17 cellular contexts compared by ENCODE assay signal in the genomic region with DNA sequence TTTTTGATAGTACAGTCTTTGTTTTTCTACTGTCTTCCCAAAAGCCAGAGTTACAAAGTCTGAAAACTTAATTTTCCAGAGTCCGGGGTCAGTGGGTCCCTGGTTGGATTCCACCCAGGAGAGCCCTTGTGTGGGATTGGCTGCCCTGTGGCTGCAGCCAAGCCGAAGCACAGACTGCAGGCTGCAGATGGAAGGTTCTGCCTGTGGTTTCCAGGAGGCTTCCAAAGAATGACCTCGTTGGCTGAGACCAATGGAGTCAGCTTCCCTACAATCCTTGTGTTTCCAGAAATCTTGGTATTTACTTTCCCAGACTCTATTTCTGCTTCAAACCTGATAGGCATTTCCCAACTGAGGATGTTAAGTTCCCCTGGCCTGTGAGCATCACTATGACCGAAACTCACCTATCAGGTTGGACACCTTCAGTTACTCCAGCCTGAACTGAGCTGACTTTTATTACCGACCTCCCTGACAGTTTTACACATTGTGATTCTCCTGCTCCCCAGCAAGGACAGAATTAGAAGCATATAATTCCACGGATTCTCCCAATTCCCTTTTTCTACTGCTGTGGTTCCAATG.
DNase-seq lines count a peak whose midpoint lies in the region; ATAC-seq and TF ChIP-seq lines count a peak whose summit lies in the region.
"Had no signal": no experiment of that assay in that cellular context is flagged by ENCODE, and none has a peak within 500 bp of the region (broad histone marks: within the 10 kb centered on the region; RNA-seq: fewer than 3 reads in every experiment).

No MANE protein-coding gene starts in this region.

- no CpG with 5 or more reads among the region's 6 CpGs for WGBS in IMR-90 (ENCODE audit: extremely low coverage in 2 of 2, insufficient read length in 1 of 2), 2 experiments

- no peak overlapping the region for H4K5ac ChIP-seq in IMR-90 (ENCODE audit: low read depth, low read length)

- H3K9ac ChIP-seq in IMR-90 (ENCODE audit: low read depth, low read length), result no peak overlapping the region
- no peak overlapping the region for H3K9ac ChIP-seq in MM.1S (ENCODE audit: low read length)

- no peak overlapping the region for H3K18ac ChIP-seq in IMR-90 (ENCODE audit: low read depth, low read length)

- H3K9me1 ChIP-seq in IMR-90 (ENCODE audit: insufficient read depth, low read length), result no peaks in the 10 kb centered on the region

- H3K4me2 ChIP-seq in IMR-90 (ENCODE audit: low read depth, low read length), result no peak overlapping the region
- no peak overlapping the region for H3K4me2 ChIP-seq in MM.1S (ENCODE audit: low read depth, low read length)

- H3K9me3 ChIP-seq in IMR-90 (ENCODE audit: control insufficient read depth, insufficient read depth, low read length), result no peaks in the 10 kb centered on the region
- no peaks in the 10 kb centered on the region; the same call in 1 of the 2 replicates for H3K9me3 ChIP-seq in MM.1S (replicated peaks; ENCODE audit: insufficient read depth, low read length)

- H4K20me1 ChIP-seq in IMR-90 (ENCODE audit: insufficient read depth, low read length) (no peaks in the 10 kb centered on the region), MM.1S (ENCODE audit: insufficient read depth, low read length) (no peaks in the 10 kb centered on the region)

- dilution Hi-C loops in IMR-90 (cut with HindIII; ENCODE audit: low sequenced_read_pairs, unreplicated experiment), result no loop called here

- H2AFZ ChIP-seq in IMR-90 (replicated peaks; ENCODE audit: low read length, poor library complexity) (no peak overlapping the region), MM.1S (ENCODE audit: low read length) (no peak overlapping the region)

- no peak overlapping the region for H2BK20ac ChIP-seq in IMR-90 (ENCODE audit: low read depth, low read length)

- no peak overlapping the region for H3K56ac ChIP-seq in IMR-90 (ENCODE audit: extremely low read depth, insufficient read depth, low read length)

- H3K23ac ChIP-seq in IMR-90 (ENCODE audit: low read depth, low read length), result no peak overlapping the region

- no peak for TF ChIP-seq CTCF in IMR-90 (conservative IDR thresholded peaks at IDR 0.05; ENCODE audit: low read depth, low read length)
- TF ChIP-seq CTCF in MM.1S (IDR thresholded peaks at IDR 0.05; ENCODE audit: low read length), result no peak

- DNase-seq in AG08395 (ENCODE audit: low spot score) (peak; percentile 31), IMR-90 (peak; percentile 11), astrocyte of the hippocampus (ENCODE audit: low read depth, low spot score) (peak; percentile 58), glomerular visceral epithelial cell (ENCODE audit: extremely low spot score) (peak; percentile 12), MM.1S (no peak), HEK293T (ENCODE audit: extremely low spot score) (no peak), HPDE6-E6E7 (ENCODE audit: extremely low spot score) (no peak)
- no peak for DNase-seq in activated T-cell treated with anti-CD3 and anti-CD28 coated beads, Interleukin-2, amount 50 U/mL, for 48 hours
- DNase-seq: 8988T; CD8-positive, alpha-beta T cell; COR-L47; GOT3; H9; HFFc6; KG1 had no signal

- no peak overlapping the region for H3K14ac ChIP-seq in IMR-90 (replicated peaks; ENCODE audit: low read depth, low read length)

- POLR2A ChIA-PET in IMR-90 (lab: Charles Lee; ENCODE audit: unreplicated experiment) (no interaction called here), HEK293T (lab: Yijun Ruan, JAX) (no interaction called here)

- no peak overlapping the region for H4K8ac ChIP-seq in IMR-90 (ENCODE audit: low read depth in 2 of 2, low read length in 2 of 2)

- H3K9me2 ChIP-seq in MM.1S (replicated peaks; ENCODE audit: insufficient read depth, low read length), result no peaks in the 10 kb centered on the region

- H3K27ac ChIP-seq in IMR-90 (ENCODE audit: insufficient read depth, low read length) (no peak overlapping the region), MM.1S (ENCODE audit: low read length) (no peak overlapping the region)
- H3K27ac ChIP-seq: HL-60 had no signal

- H2AK9ac ChIP-seq in IMR-90 (replicated peaks; ENCODE audit: low read depth, low read length, poor library complexity), result no peak overlapping the region

- no peaks in the 10 kb centered on the region for H3K79me1 ChIP-seq in IMR-90 (ENCODE audit: low read depth in 1 of 2, low read length in 2 of 2)

- H3F3A ChIP-seq in MM.1S (ENCODE audit: insufficient read depth, low read length), result no peaks in the 10 kb centered on the region

- no peak for TF ChIP-seq POLR2A in IMR-90 (IDR thresholded peaks at IDR 0.05; ENCODE audit: low read depth, low read length)

- CTCF ChIA-PET in IMR-90 (lab: Yijun Ruan, JAX) (no interaction called here), HEK293T (lab: Yijun Ruan, JAX) (no interaction called here)

- no peak overlapping the region for H2BK15ac ChIP-seq in IMR-90 (ENCODE audit: low read depth, low read length)

- H4K91ac ChIP-seq in IMR-90 (ENCODE audit: insufficient read depth, low read depth, low read length), result no peak overlapping the region

- H3K36me3 ChIP-seq in IMR-90 (ENCODE audit: control insufficient read depth, insufficient read depth, low read length), result no peaks in the 10 kb centered on the region
- no peaks in the 10 kb centered on the region for H3K36me3 ChIP-seq in MM.1S (replicated peaks; ENCODE audit: insufficient read depth, low read length)

- no peak overlapping the region for H2BK5ac ChIP-seq in IMR-90 (ENCODE audit: low read depth, low read length, poor library complexity, severe bottlenecking)

- in situ Hi-C loops in IMR-90 (cut with MboI; ENCODE audit: low sequenced_read_pairs), result no loop called here

- no peak for TF ChIP-seq RAD21 in IMR-90 (IDR thresholded peaks at IDR 0.05; ENCODE audit: low read length)

- no peak overlapping the region for H2AK5ac ChIP-seq in IMR-90 (ENCODE audit: low read depth, low read length)

- H3K27me3 ChIP-seq in IMR-90 (ENCODE audit: control insufficient read depth, insufficient read depth, low read length), result peaks cover 8% of the 10 kb centered on the region
- no peaks in the 10 kb centered on the region for H3K27me3 ChIP-seq in MM.1S (replicated peaks; ENCODE audit: insufficient read depth, low read length)

- intact Hi-C loops in IMR-90 (cut with micrococcal nuclease), result no loop called here

- no peaks in the 10 kb centered on the region for H3K79me2 ChIP-seq in MM.1S (ENCODE audit: low read length)

- BruUV-seq in IMR-90 (replicated peaks; lab: Mats Ljungman, UMichigan), result no TSS peak

- H3K4ac ChIP-seq in IMR-90 (ENCODE audit: low read depth, low read length), result no peak overlapping the region

- no peak overlapping the region for H2BK120ac ChIP-seq in IMR-90 (ENCODE audit: low read depth, low read length)

- H3K4me3 ChIP-seq in IMR-90 (ENCODE audit: insufficient read depth, low read depth, low read length), result no peak overlapping the region
- no peak overlapping the region for H3K4me3 ChIP-seq in MM.1S (ENCODE audit: low read length)
- H3K4me3 ChIP-seq: GM12878 had no signal

- ATAC-seq in IMR-90 (ENCODE audit: low read depth), result no peak
- ATAC-seq: CD8-positive, alpha-beta T cell; GM12878 had no signal

- no peaks in the 10 kb centered on the region for H3K4me1 ChIP-seq in IMR-90 (ENCODE audit: control insufficient read depth, insufficient read depth, low read length)
- H3K4me1 ChIP-seq in MM.1S (ENCODE audit: low read length), result no peaks in the 10 kb centered on the region

TF ChIP-seq in IMR-90, 13 proteins besides CTCF, POLR2A, EP300 and RAD21 (continues in another document):
- no peak for TF ChIP-seq MXI1 (IDR thresholded peaks at IDR 0.05; ENCODE audit: borderline replicate concordance, low read depth, low read length)
- TF ChIP-seq BHLHE40 (IDR thresholded peaks at IDR 0.05; ENCODE audit: low read depth, low read length), result no peak
- no peak for TF ChIP-seq CEBPB (IDR thresholded peaks at IDR 0.05; ENCODE audit: low read depth, low read length)
- TF ChIP-seq NFE2L2 (IDR thresholded peaks at IDR 0.05; ENCODE audit: low read depth, low read length), result no peak
- no peak for TF ChIP-seq MAFK (IDR thresholded peaks at IDR 0.05; ENCODE audit: low read depth, low read length)
- no peak for TF ChIP-seq CHD1 (IDR thresholded peaks at IDR 0.05; ENCODE audit: low read depth, low read length)
- TF ChIP-seq MAZ (IDR thresholded peaks at IDR 0.05; ENCODE audit: borderline replicate concordance, low read depth, low read length), result no peak
- TF ChIP-seq RFX5 (IDR thresholded peaks at IDR 0.05; ENCODE audit: low read depth, low read length), result no peak
- TF ChIP-seq RCOR1 (IDR thresholded peaks at IDR 0.05; ENCODE audit: insufficient replicate concordance, low read length), result no peak
- TF ChIP-seq FOS (IDR thresholded peaks at IDR 0.05; ENCODE audit: low read depth, low read length), result no peak

TF ChIP-seq in HEK293T, 16 proteins besides CTCF, POLR2A, EP300 and RAD21:
- TF ChIP-seq SUZ12 (IDR thresholded peaks at IDR 0.05), result no peak
- no peak for TF ChIP-seq ELF4 (IDR thresholded peaks at IDR 0.05)
- no peak for TF ChIP-seq SP1 (IDR thresholded peaks at IDR 0.05)
- TF ChIP-seq FOXK2 (IDR thresholded peaks at IDR 0.05), result no peak
- no peak for TF ChIP-seq L3MBTL2 (conservative IDR thresholded peaks at IDR 0.05)
- TF ChIP-seq NFRKB (IDR thresholded peaks at IDR 0.05), result no peak
- no peak for TF ChIP-seq HDGF (IDR thresholded peaks at IDR 0.05; ENCODE audit: borderline replicate concordance)
- TF ChIP-seq LEF1 (IDR thresholded peaks at IDR 0.05; ENCODE audit: borderline replicate concordance), result no peak

Comparison
In these comparisons a context has a peak if more than half of its experiments do, and no peak if none do; other contexts are left out.
1. DNase-seq: peak in AG08395 (single experiment), IMR-90 (single experiment), astrocyte of the hippocampus (single experiment) and glomerular visceral epithelial cell (single experiment); none in MM.1S (single experiment), HEK293T (single experiment), activated T-cell treated with anti-CD3 and anti-CD28 coated beads, Interleukin-2, amount 50 U/mL, for 48 hours (0 of 2) and HPDE6-E6E7 (single experiment).